8 cellular contexts compared by ENCODE assay signal in the genomic region with DNA sequence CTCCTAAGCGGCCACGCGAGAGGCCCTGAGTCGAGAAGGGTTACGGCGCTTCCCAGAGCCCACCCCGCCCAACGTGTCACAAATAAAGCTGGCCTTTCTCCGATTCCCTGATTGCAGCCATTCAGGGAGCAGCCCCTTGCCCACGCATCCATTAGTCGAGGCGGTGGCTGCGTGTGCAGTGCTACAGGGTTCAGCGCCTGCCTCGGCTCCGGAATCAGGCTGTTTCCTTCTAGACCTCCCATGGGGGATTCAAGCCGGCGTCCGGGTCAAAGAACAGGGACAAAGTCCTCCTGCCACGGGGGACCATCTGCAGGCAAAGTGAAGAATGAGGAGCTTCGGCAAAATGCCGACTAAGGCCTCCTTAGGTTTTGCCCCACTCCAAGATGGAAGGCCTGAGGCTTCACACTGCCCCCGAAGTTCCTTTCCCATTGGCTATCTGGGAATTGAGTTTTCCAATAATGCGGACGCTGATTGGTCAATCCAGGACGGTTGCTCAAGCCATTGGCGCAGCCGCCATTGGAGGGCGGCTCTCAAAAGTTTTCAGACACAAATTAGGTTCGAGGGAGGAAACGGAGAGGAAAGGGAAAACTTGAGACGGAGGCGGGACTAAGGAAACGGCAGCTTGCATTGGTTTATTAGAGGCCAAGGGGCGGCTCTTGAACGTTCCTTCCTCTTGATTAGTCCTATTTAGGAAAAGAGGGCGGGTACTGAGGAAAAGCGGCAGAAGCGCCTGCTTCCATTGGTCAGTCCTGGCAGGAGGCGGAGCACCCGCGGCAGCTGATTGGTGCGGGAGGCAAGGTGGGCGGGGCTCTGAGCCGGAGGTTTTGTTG. TPM values are rescaled to one million over a fixed set of nuclear protein-coding genes. Genes with fewer than 3 reads are reported as not detected.
DNase-seq lines count a peak whose midpoint lies in the region; ATAC-seq and TF ChIP-seq lines count a peak whose summit lies in the region.

No MANE protein-coding gene starts in this region.

- H3K9me3 ChIP-seq in T-helper 17 cell (ENCODE audit: control insufficient read depth, low read length, poor library complexity, severe bottlenecking): no peaks in the 10 kb centered on the region

- H3K27me3 Mint-ChIP-seq in T-helper 17 cell (no peaks in the 10 kb centered on the region), progenitor cell of endocrine pancreas (no peaks in the 10 kb centered on the region)

- H3K36me3 Mint-ChIP-seq in T-helper 17 cell (ENCODE audit: low read depth): peaks cover 3% of the 10 kb centered on the region
- peaks cover 3% of the 10 kb centered on the region for H3K36me3 Mint-ChIP-seq in progenitor cell of endocrine pancreas (ENCODE audit: insufficient read depth)

- intact Hi-C loops in left ventricle myocardium superior (cut with micrococcal nuclease): loop anchor here (10.0 kb wide), 1 partner anchor 270 kb away; a partner anchor contains a TSS

- ATAC-seq in GM18499 (IDR thresholded peaks at IDR 0.05; ENCODE audit: insufficient read depth, unreplicated experiment) (peak; percentile 87), HG02938 (IDR thresholded peaks at IDR 0.05; ENCODE audit: unreplicated experiment) (peak; percentile 87), T-helper 17 cell (peak; percentile 94), left ventricle myocardium superior (peak; percentile 96)

- DNase-seq in NCI-H1694 treated with DMSO at 0.1 percent for 48 hours (lab: John Stamatoyannopoulos, UW): peak; percentile 98
- DNase-seq in T-helper 17 cell: peak; percentile 92 to 97 (median 94)
- peak; percentile 91 to 100 (median 99) for DNase-seq in anterior cingulate cortex (lab: John Stamatoyannopoulos, UW)
- peak; percentile 99 for DNase-seq in left ventricle myocardium superior
- peak; percentile 97 for DNase-seq in progenitor cell of endocrine pancreas (ENCODE audit: low spot score, unreplicated experiment)
- peak; percentile 99 for DNase-seq in ureter (ENCODE audit: low spot score)

- H3K4me1 Mint-ChIP-seq in T-helper 17 cell (peaks cover 18% of the 10 kb centered on the region), progenitor cell of endocrine pancreas (ENCODE audit: low read depth) (peaks cover 20% of the 10 kb centered on the region)

- no peak for TF ChIP-seq CTCF in progenitor cell of endocrine pancreas (IDR thresholded peaks at IDR 0.05; ENCODE audit: unreplicated experiment)

- H3K27ac Mint-ChIP-seq in T-helper 17 cell (peak overlapping the region; percentile 99), progenitor cell of endocrine pancreas (peak overlapping the region; percentile 99)

- peaks cover 8% of the 10 kb centered on the region for H3K9me3 Mint-ChIP-seq in progenitor cell of endocrine pancreas (ENCODE audit: low read depth)

- H3K4me3 Mint-ChIP-seq in T-helper 17 cell: peak overlapping the region; percentile 100
- peak overlapping the region; percentile 94 for H3K4me3 Mint-ChIP-seq in progenitor cell of endocrine pancreas (ENCODE audit: low read depth)

RNA-seq across cellular contexts. Expression of a gene that starts 0.4 kb away (rescaled TPM):
- total RNA-seq in T-helper 17 cell (10 to 100 TPM; 24.3 to 27.3 TPM), left ventricle myocardium superior (9.3 TPM), progenitor cell of endocrine pancreas (32.0 and 34.8 TPM in 2 replicates), ureter (19.0 TPM)

RNA-seq across cellular contexts. Expression of a gene that starts 40.5 kb away (rescaled TPM):
- total RNA-seq in T-helper 17 cell: under 1 TPM in 1 of 2 donors, not detected in 1; 0.23 TPM
- total RNA-seq in left ventricle myocardium superior: not detected
- total RNA-seq in progenitor cell of endocrine pancreas: 5.6 and 6.8 TPM in 2 replicates
- 0.49 TPM for total RNA-seq in ureter

Comparison
In these comparisons a context has a peak if more than half of its experiments do, and no peak if none do; other contexts are left out.
1. Peak in every context shown above with its lines: DNase-seq and ATAC-seq.